ENCODE assay signal across 9 cellular contexts in the genomic region with DNA sequence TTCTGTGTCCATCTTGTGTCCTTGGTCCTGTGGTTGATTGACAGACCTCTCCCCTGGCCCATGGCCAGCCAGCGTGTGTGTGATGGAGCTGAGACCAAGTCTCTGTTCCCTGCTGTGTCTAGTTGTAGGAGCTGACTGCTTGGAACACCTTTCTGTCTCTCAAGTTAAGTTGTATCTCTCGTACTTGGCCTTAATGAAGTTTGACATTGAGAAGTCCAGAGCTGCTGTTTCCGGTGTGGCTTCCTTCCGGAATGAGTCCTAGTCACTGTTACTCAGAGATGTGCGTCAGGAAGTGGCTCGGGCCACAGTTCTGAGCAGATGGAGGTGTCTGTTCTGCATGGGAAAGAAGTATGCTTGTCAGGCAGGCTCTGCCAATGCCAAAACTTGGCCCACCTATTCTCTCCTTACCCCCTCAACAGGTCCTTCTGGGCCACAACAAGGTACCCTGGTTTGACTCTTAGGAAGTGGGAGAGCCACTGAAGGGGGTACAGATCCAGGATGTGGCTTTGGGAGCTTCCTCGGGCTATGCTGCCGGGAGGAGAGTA. TPM values are rescaled to one million over a fixed set of nuclear protein-coding genes. Genes with fewer than 3 reads are reported as not detected.
DNase-seq lines count a peak whose midpoint lies in the region; ATAC-seq, FAIRE-seq and TF ChIP-seq lines count a peak whose summit lies in the region.
"Had no signal": no experiment of that assay in that cellular context is flagged by ENCODE, and none has a peak within 500 bp of the region (broad histone marks: within the 10 kb centered on the region; RNA-seq: fewer than 3 reads in every experiment).

No MANE protein-coding gene starts in this region.

- no peak for TF ChIP-seq RAD21 in H1 (IDR thresholded peaks at IDR 0.05 in 1 of 2, conservative IDR thresholded peaks at IDR 0.05 in 1 of 2; ENCODE audit: low read depth in 2 of 2, low read length in 2 of 2)

- H3K36me3 ChIP-seq in GM06990 (ENCODE audit: control insufficient read depth, insufficient read depth, low read length) (peaks cover 9% of the 10 kb centered on the region), H1 (ENCODE audit: control insufficient read depth in 2 of 4, insufficient read depth in 4 of 4, low read length in 3 of 4) (no peaks in the 10 kb centered on the region), neutrophil (peaks cover 2% of the 10 kb centered on the region)

- H3K79me2 ChIP-seq in H1 (ENCODE audit: control insufficient read depth in 1 of 2, insufficient read depth in 2 of 2, low read length in 2 of 2): peaks cover 19 to 92% of the 10 kb centered on the region in 2 experiments

- no peak overlapping the region for H4K5ac ChIP-seq in H1 (ENCODE audit: insufficient read length, low read depth, low read length)

- peaks cover 36 to 55% (median 47%) of the 10 kb centered on the region in 4 experiments for H3K4me1 ChIP-seq in H1 (replicated peaks in 1 of 4; ENCODE audit: control insufficient read depth in 3 of 4, insufficient read depth in 4 of 4, low read length in 3 of 4)
- H3K4me1 ChIP-seq in neutrophil (ENCODE audit: control insufficient read depth in 1 of 2, insufficient read depth in 1 of 2, low read depth in 1 of 2, low read length in 1 of 2): peaks cover 93 to 97% of the 10 kb centered on the region in 2 experiments

- peak overlapping the region; percentile 55; the same call in 1 of the 2 replicates for H3K18ac ChIP-seq in H1 (ENCODE audit: extremely low read depth, low read length)

- 0 out of 2 replicates have a peak overlapping the region, but pooled peaks have one; percentile 46 for H2BK12ac ChIP-seq in H1 (ENCODE audit: low read depth, low read length)

- CTCF ChIA-PET in H1 (lab: Charles Lee; ENCODE audit: partially characterized antibody): interaction anchor here (0.6 to 2.4 kb wide), 9 partner anchors 10 to 73 kb away, joined by 3 to 8 read pairs (median 4); no protein-coding TSS in a partner anchor
- CTCF ChIA-PET in Calu3 (lab: Charles Lee): no interaction called here

- H3K4me3 ChIP-seq in GM06990 (replicated peaks; ENCODE audit: low read depth, low read length): peak overlapping the region; percentile 3
- no peak overlapping the region for H3K4me3 ChIP-seq in H1 (ENCODE audit: extremely low read depth in 1 of 4, insufficient read depth in 2 of 4, low read depth in 3 of 4, low read length in 4 of 4)
- H3K4me3 ChIP-seq in neutrophil (ENCODE audit: low read depth in 1 of 2, low read length in 1 of 2): peak overlapping the region; percentile 57 to 63

- H3K27me3 Mint-ChIP-seq in IgD-negative memory B cell (no peaks in the 10 kb centered on the region), type B pancreatic cell (no peaks in the 10 kb centered on the region), Calu3 (ENCODE audit: unreplicated experiment) (no peaks in the 10 kb centered on the region)
- no peaks in the 10 kb centered on the region for H3K27me3 Mint-ChIP-seq in activated CD4-positive, alpha-beta T cell treated with anti-CD3 and anti-CD28 coated beads, Interleukin-2, amount 10 ng/mL, durations not matched to agents 24 days and 14 days

- FAIRE-seq in H1 (lab: Jason Lieb, UNC): no peak

- no peak overlapping the region for H2AFZ ChIP-seq in H1 (ENCODE audit: low read length)

- H3K56ac ChIP-seq in H1 (replicated peaks; ENCODE audit: insufficient read length, low read depth, low read length): no peak overlapping the region

- H3K79me1 ChIP-seq in H1 (ENCODE audit: low read depth, low read length): peaks cover 35% of the 10 kb centered on the region

- H3K23me2 ChIP-seq in H1 (ENCODE audit: low read depth, low read length): peaks cover 2% of the 10 kb centered on the region; the same call in 1 of the 2 replicates

- H2AK5ac ChIP-seq in H1 (ENCODE audit: low read depth, low read length): peak overlapping the region; percentile 12; the same call in 1 of the 2 replicates

- DNase-seq in GM06990 (ENCODE audit: extremely low read depth, insufficient read length): no peak
- DNase-seq in activated CD4-positive, alpha-beta T cell treated with anti-CD3 and anti-CD28 coated beads, Interleukin-2, amount 10 ng/mL, durations not matched to agents 24 days and 14 days: peak; percentile 90
- DNase-seq in H1 (ENCODE audit: low read depth in 1 of 2, low spot score in 2 of 2): no peak
- DNase-seq in type B pancreatic cell (ENCODE audit: extremely low spot score, unreplicated experiment): no peak
- DNase-seq in Calu3: no peak

- H2BK15ac ChIP-seq in H1 (ENCODE audit: low read length): 0 out of 2 replicates have a peak overlapping the region, but pooled peaks have one; percentile 61

- H3K27ac ChIP-seq in H1 (ENCODE audit: low read depth, low read length): no peak overlapping the region
- H3K27ac ChIP-seq in neutrophil: peak overlapping the region; percentile 99
- H3K27ac ChIP-seq: KMS-11 had no signal

- H3K36me3 Mint-ChIP-seq in IgD-negative memory B cell: peaks cover 1% of the 10 kb centered on the region
- H3K36me3 Mint-ChIP-seq in activated CD4-positive, alpha-beta T cell treated with anti-CD3 and anti-CD28 coated beads, Interleukin-2, amount 10 ng/mL, durations not matched to agents 24 days and 14 days (ENCODE audit: low read depth): peaks cover 11% of the 10 kb centered on the region
- H3K36me3 Mint-ChIP-seq in type B pancreatic cell: peaks cover 5% of the 10 kb centered on the region
- peaks cover 18% of the 10 kb centered on the region for H3K36me3 Mint-ChIP-seq in Calu3 (ENCODE audit: insufficient read depth, unreplicated experiment)

- H3K23ac ChIP-seq in H1 (ENCODE audit: insufficient read length): no peak overlapping the region

- TF ChIP-seq CTCF in GM06990 (IDR thresholded peaks at IDR 0.05; ENCODE audit: insufficient read depth, low read length, poor library complexity, severe bottlenecking) (no peak), H1 (IDR thresholded peaks at IDR 0.05; ENCODE audit: control extremely low read depth in 1 of 3, insufficient read depth in 1 of 3, low read depth in 1 of 3, low read length in 3 of 3) (no peak), neutrophil (IDR thresholded peaks at IDR 0.05) (no peak), type B pancreatic cell (conservative IDR thresholded peaks at IDR 0.05) (no peak), Calu3 (IDR thresholded peaks at IDR 0.05; ENCODE audit: unreplicated experiment) (no peak)

- no peak for TF ChIP-seq EP300 in H1 (IDR thresholded peaks at IDR 0.05; ENCODE audit: borderline replicate concordance in 1 of 2, low read depth in 2 of 2, low read length in 2 of 2)

- no peaks in the 10 kb centered on the region for H3K9me3 Mint-ChIP-seq in IgD-negative memory B cell
- H3K9me3 Mint-ChIP-seq in activated CD4-positive, alpha-beta T cell treated with anti-CD3 and anti-CD28 coated beads, Interleukin-2, amount 10 ng/mL, durations not matched to agents 24 days and 14 days: no peaks in the 10 kb centered on the region
- no peaks in the 10 kb centered on the region for H3K9me3 Mint-ChIP-seq in type B pancreatic cell
- H3K9me3 Mint-ChIP-seq in Calu3 (ENCODE audit: low read depth, unreplicated experiment): no peaks in the 10 kb centered on the region

- H4K91ac ChIP-seq in H1 (replicated peaks; ENCODE audit: insufficient read length, low read length): no peak overlapping the region

- H3K9ac ChIP-seq in H1 (replicated peaks in 1 of 4; ENCODE audit: extremely low read depth in 1 of 4, low read depth in 3 of 4, low read length in 3 of 4): no peak overlapping the region
- H3K9ac ChIP-seq: KMS-11 had no signal

- H2BK5ac ChIP-seq in H1 (ENCODE audit: low read depth, low read length): 0 out of 2 replicates have a peak overlapping the region, but pooled peaks have one; percentile 82

- no peak overlapping the region for H3K4ac ChIP-seq in H1 (replicated peaks; ENCODE audit: insufficient read length, low read depth, low read length)

- intact Hi-C loops in activated CD4-positive, alpha-beta T cell treated with anti-CD3 and anti-CD28 coated beads, Interleukin-2, amount 10 ng/mL, durations not matched to agents 24 days and 14 days (cut with micrococcal nuclease): loop anchor here (1.0 to 5.0 kb wide), 6 partner anchors 8 to 139 kb away; a partner anchor contains a TSS
- intact Hi-C loops in Calu3 (cut with micrococcal nuclease; ENCODE audit: unreplicated experiment): no loop called here

- WGBS in H1 (ENCODE audit: extremely low coverage in 1 of 2, insufficient coverage in 1 of 2, insufficient read length in 1 of 2, insufficient replicate concordance in 2 of 2, low coverage in 1 of 2, low lambda C conversion rate in 2 of 2, missing lambda C conversion rate in 1 of 2), 2 experiments: 86% methylated on average over 8 of the region's 8 CpGs; no CpG with 5 or more reads in 1 of the 2 experiments

- POLR2A ChIA-PET in H1 (lab: Charles Lee; ENCODE audit: partially characterized antibody): interaction anchor here (1.2 kb wide), 2 partner anchors 10 to 54 kb away, joined by 3 to 6 read pairs; a partner anchor contains a TSS

- ATAC-seq in HG03520 (IDR thresholded peaks at IDR 0.05; ENCODE audit: unreplicated experiment): no peak

- H3K4me3 Mint-ChIP-seq in IgD-negative memory B cell (peak overlapping the region; percentile 69 to 91 (median 79)), type B pancreatic cell (no peak overlapping the region), Calu3 (ENCODE audit: low read depth, unreplicated experiment) (no peak overlapping the region)
- H3K4me3 Mint-ChIP-seq in activated CD4-positive, alpha-beta T cell treated with anti-CD3 and anti-CD28 coated beads, Interleukin-2, amount 10 ng/mL, durations not matched to agents 24 days and 14 days: peak overlapping the region; percentile 89

- TF ChIP-seq POLR2A in H1 (IDR thresholded peaks at IDR 0.05; ENCODE audit: control extremely low read depth in 1 of 2, low read depth in 2 of 2, low read length in 2 of 2): no peak

- peaks cover 40 to 51% (median 47%) of the 10 kb centered on the region in 3 donors for H3K4me1 Mint-ChIP-seq in IgD-negative memory B cell
- peaks cover 62% of the 10 kb centered on the region for H3K4me1 Mint-ChIP-seq in activated CD4-positive, alpha-beta T cell treated with anti-CD3 and anti-CD28 coated beads, Interleukin-2, amount 10 ng/mL, durations not matched to agents 24 days and 14 days
- H3K4me1 Mint-ChIP-seq in type B pancreatic cell (ENCODE audit: unreplicated experiment): peaks cover 66% of the 10 kb centered on the region
- peaks cover 24% of the 10 kb centered on the region for H3K4me1 Mint-ChIP-seq in Calu3 (ENCODE audit: low read depth, unreplicated experiment)

- peak overlapping the region; percentile 82 to 97 (median 97) for H3K27ac Mint-ChIP-seq in IgD-negative memory B cell
- peak overlapping the region; percentile 98 for H3K27ac Mint-ChIP-seq in activated CD4-positive, alpha-beta T cell treated with anti-CD3 and anti-CD28 coated beads, Interleukin-2, amount 10 ng/mL, durations not matched to agents 24 days and 14 days
- peak overlapping the region; percentile 90 for H3K27ac Mint-ChIP-seq in type B pancreatic cell
- H3K27ac Mint-ChIP-seq in Calu3 (ENCODE audit: unreplicated experiment): no peak overlapping the region

- peak overlapping the region in 1 of 2 experiments; percentile 69; a peak in 1 of 4 replicates for H3K4me2 ChIP-seq in H1 (ENCODE audit: insufficient read depth in 1 of 2, low read depth in 2 of 2, low read length in 2 of 2)
- H3K4me2 ChIP-seq: KMS-11 had no signal

- no peak overlapping the region for H4K8ac ChIP-seq in H1 (ENCODE audit: extremely low read depth, insufficient read depth, low read length)

- BruUV-seq in Calu3 (replicated peaks; lab: Mats Ljungman, UMichigan): no TSS peak

- H3K27me3 ChIP-seq in GM06990 (replicated peaks; ENCODE audit: control insufficient read depth, insufficient read depth, low read length) (no peaks in the 10 kb centered on the region), H1 (replicated peaks in 1 of 4; ENCODE audit: control insufficient read depth in 3 of 4, extremely low read depth in 1 of 4, insufficient read depth in 3 of 4, low read length in 3 of 4) (no peaks in the 10 kb centered on the region; a peak in 1 of 7 replicates), neutrophil (no peaks in the 10 kb centered on the region)

- H3K9me3 ChIP-seq in H1 (ENCODE audit: insufficient read depth in 2 of 2, low read depth in 1 of 2, low read length in 1 of 2) (no peaks in the 10 kb centered on the region), neutrophil (no peaks in the 10 kb centered on the region)

- peaks cover 44 to 54% of the 10 kb centered on the region in 2 experiments for H4K20me1 ChIP-seq in H1 (replicated peaks in 1 of 2; ENCODE audit: control insufficient read depth in 1 of 2, insufficient read depth in 2 of 2, low read length in 2 of 2)

- H2BK120ac ChIP-seq in H1 (replicated peaks; ENCODE audit: low read depth, low read length): no peak overlapping the region

- H3K14ac ChIP-seq in H1 (ENCODE audit: insufficient read length): no peak overlapping the region

- no peak overlapping the region for H2BK20ac ChIP-seq in H1 (ENCODE audit: low read length)

RNA-seq across cellular contexts. Expression of a gene that starts 54.3 kb away (rescaled TPM):
- polyA plus RNA-seq in IgD-negative memory B cell (16.6 TPM), H1 (2011; rRNA removed) (38.4 and 54.9 TPM in 2 replicates)
- total RNA-seq in activated CD4-positive, alpha-beta T cell treated with anti-CD3 and anti-CD28 coated beads, Interleukin-2, amount 10 ng/mL, durations not matched to agents 24 days and 14 days: 134 and 135 TPM in 2 replicates
- total RNA-seq in H1 (2021; fragmentation: NEBNext Ultra II Directional; extraction: Animal tissue kit (Norgen Biotek cat#: 25700)): 205 and 210 TPM in 2 replicates
- polyA plus RNA-seq in H1 (2011; cell fraction: cytosol; rRNA removed): 40.1 TPM
- 48.0 TPM for polyA plus RNA-seq in H1 (2011; cell fraction: nucleus; rRNA removed)
- 71.5 to 98.9 TPM (median 84.3 TPM) in 4 replicates for polyA plus RNA-seq in H1 (2012, experiment 1 of 2)
- 49.7 TPM for polyA plus RNA-seq in H1 (2012, experiment 2 of 2)
- polyA plus RNA-seq in H1 (2013, experiment 1 of 2): 69.1 TPM
- polyA plus RNA-seq in H1 (2013, experiment 2 of 2): 71.8 TPM
- polyA minus RNA-seq in H1 (2011; rRNA and poly(A)+ RNA removed): 22.1 and 22.6 TPM in 2 replicates
- polyA minus RNA-seq in H1 (2011; cell fraction: cytosol; rRNA and poly(A)+ RNA removed): 76.8 TPM
- polyA minus RNA-seq in H1 (2011; cell fraction: nucleus; rRNA and poly(A)+ RNA removed): 33.9 TPM
- total RNA-seq in type B pancreatic cell (ENCODE audit: low replicate concordance) (102 and 113 TPM in 2 replicates), Calu3 (2022) (79.8 and 83.7 TPM in 2 replicates)

RNA-seq across cellular contexts. Expression of a gene that starts 55.6 kb away (rescaled TPM):
- polyA plus RNA-seq in IgD-negative memory B cell (4.6 TPM), H1 (2011; rRNA removed) (7.8 and 12.1 TPM in 2 replicates)
- total RNA-seq in activated CD4-positive, alpha-beta T cell treated with anti-CD3 and anti-CD28 coated beads, Interleukin-2, amount 10 ng/mL, durations not matched to agents 24 days and 14 days: 3.3 and 4.4 TPM in 2 replicates
- 2.9 and 3.6 TPM in 2 replicates for total RNA-seq in H1 (2021; fragmentation: NEBNext Ultra II Directional; extraction: Animal tissue kit (Norgen Biotek cat#: 25700))
- polyA plus RNA-seq in H1 (2011; cell fraction: cytosol; rRNA removed): 6.9 TPM
- 9.3 TPM for polyA plus RNA-seq in H1 (2011; cell fraction: nucleus; rRNA removed)
- polyA plus RNA-seq in H1 (2012, experiment 1 of 2): 2.1 to 4.3 TPM (median 3.4 TPM) in 4 replicates
- 3.8 TPM for polyA plus RNA-seq in H1 (2012, experiment 2 of 2)
- 1.6 TPM for polyA plus RNA-seq in H1 (2013, experiment 1 of 2)
- polyA plus RNA-seq in H1 (2013, experiment 2 of 2): 1.1 TPM
- 1.9 and 2.4 TPM in 2 replicates for polyA minus RNA-seq in H1 (2011; rRNA and poly(A)+ RNA removed)
- 2.9 TPM for polyA minus RNA-seq in H1 (2011; cell fraction: cytosol; rRNA and poly(A)+ RNA removed)
- 8.6 TPM for polyA minus RNA-seq in H1 (2011; cell fraction: nucleus; rRNA and poly(A)+ RNA removed)
- total RNA-seq in type B pancreatic cell (ENCODE audit: low replicate concordance) (1.5 and 2.3 TPM in 2 replicates), Calu3 (2022) (2.8 and 3.1 TPM in 2 replicates)

RNA-seq across cellular contexts. Expression of a gene that starts 56.2 kb away (rescaled TPM):
- polyA plus RNA-seq in IgD-negative memory B cell (324 TPM), H1 (2011; rRNA removed) (1,105 and 1,309 TPM in 2 replicates)
- total RNA-seq in activated CD4-positive, alpha-beta T cell treated with anti-CD3 and anti-CD28 coated beads, Interleukin-2, amount 10 ng/mL, durations not matched to agents 24 days and 14 days: 370 and 391 TPM in 2 replicates
- 413 and 425 TPM in 2 replicates for total RNA-seq in H1 (2021; fragmentation: NEBNext Ultra II Directional; extraction: Animal tissue kit (Norgen Biotek cat#: 25700))
- polyA plus RNA-seq in H1 (2011; cell fraction: cytosol; rRNA removed): 1,197 TPM
- polyA plus RNA-seq in H1 (2011; cell fraction: nucleus; rRNA removed): 627 TPM
- 415 to 713 TPM (median 615 TPM) in 4 replicates for polyA plus RNA-seq in H1 (2012, experiment 1 of 2)
- polyA plus RNA-seq in H1 (2012, experiment 2 of 2): 1,304 TPM
- 247 TPM for polyA plus RNA-seq in H1 (2013, experiment 1 of 2)
- 247 TPM for polyA plus RNA-seq in H1 (2013, experiment 2 of 2)
- 97.5 and 101 TPM in 2 replicates for polyA minus RNA-seq in H1 (2011; rRNA and poly(A)+ RNA removed)
- polyA minus RNA-seq in H1 (2011; cell fraction: cytosol; rRNA and poly(A)+ RNA removed): 111 TPM
- 98.8 TPM for polyA minus RNA-seq in H1 (2011; cell fraction: nucleus; rRNA and poly(A)+ RNA removed)
- total RNA-seq in type B pancreatic cell (ENCODE audit: low replicate concordance) (396 and 419 TPM in 2 replicates), Calu3 (2022) (191 and 193 TPM in 2 replicates)

Comparison
In these comparisons a context has a peak if more than half of its experiments do, and no peak if none do; other contexts are left out.
1. H3K4me3 ChIP-seq: peak in GM06990 (single experiment) and neutrophil (2 of 2); none in H1 (0 of 4).
2. H3K4me3 Mint-ChIP-seq: peak in IgD-negative memory B cell (4 of 4) and activated CD4-positive, alpha-beta T cell treated with anti-CD3 and anti-CD28 coated beads, Interleukin-2, amount 10 ng/mL, durations not matched to agents 24 days and 14 days (single experiment); none in type B pancreatic cell (single experiment) and Calu3 (single experiment).